In the genomic region with DNA sequence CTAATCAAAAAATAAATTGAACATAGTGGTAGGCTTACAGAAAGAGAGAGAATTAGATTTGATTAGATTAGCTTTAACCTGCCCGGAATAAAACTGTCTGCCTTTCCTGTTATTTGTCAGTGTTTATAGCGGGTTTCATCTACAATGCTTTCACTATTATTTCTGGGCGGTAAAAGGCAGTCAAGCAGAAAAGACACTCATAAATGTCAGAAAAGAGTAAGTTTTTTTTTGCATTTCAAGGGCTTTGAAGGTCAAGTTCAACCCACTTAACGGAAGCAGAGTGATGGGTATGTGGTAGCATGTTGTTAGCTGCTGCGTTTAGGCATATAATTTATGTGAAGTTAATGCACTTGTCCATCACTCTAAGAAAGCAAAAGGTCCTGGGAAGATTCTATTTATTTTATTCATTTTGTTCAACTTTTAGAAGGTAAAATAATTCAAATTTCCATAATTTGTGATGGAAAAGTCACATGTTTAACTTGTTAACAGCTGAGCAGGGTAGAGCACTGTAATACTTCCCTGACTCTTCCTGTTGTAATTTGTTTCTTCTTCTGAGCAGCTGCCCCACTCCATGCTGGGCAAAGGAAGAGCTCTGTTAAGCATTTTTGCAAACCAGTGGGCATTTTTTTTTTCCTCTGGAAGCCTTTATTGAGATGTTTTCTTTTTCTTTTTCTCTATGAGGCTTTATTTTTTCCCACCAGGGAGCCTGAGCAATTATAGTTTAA, we compare ENCODE assay signal across 9 cellular contexts.
DNase-seq lines count a peak whose midpoint lies in the region; ATAC-seq and TF ChIP-seq lines count a peak whose summit lies in the region.
"Had no signal": no experiment of that assay in that cellular context is flagged by ENCODE, and none has a peak within 500 bp of the region (broad histone marks: within the 10 kb centered on the region; RNA-seq: fewer than 3 reads in every experiment).

No MANE protein-coding gene starts in this region.

- H3K36me3 ChIP-seq in prostate gland: no peaks in the 10 kb centered on the region

- WGBS in prostate gland: 47% methylated on average over 5 of the region's 5 CpGs

- no peaks in the 10 kb centered on the region for H3K36me3 Mint-ChIP-seq in activated T-helper 2 cell treated with anti-CD3 and anti-CD28 coated beads, Interferon-gamma antibody, Interleukin-2, Interleukin-4, amounts not matched to agents 10 μg/mL and 5 μg/mL and 100 μg/mL, durations not matched to agents 14 hours and 24 hours and 36 hours (ENCODE audit: low read depth)
- H3K36me3 Mint-ChIP-seq in type B pancreatic cell: no peaks in the 10 kb centered on the region

- H3K4me3 ChIP-seq in prostate gland: no peak overlapping the region
- H3K4me3 ChIP-seq: dorsolateral prefrontal cortex had no signal

- H3K4me3 Mint-ChIP-seq in activated T-helper 2 cell treated with anti-CD3 and anti-CD28 coated beads, Interferon-gamma antibody, Interleukin-2, Interleukin-4, amounts not matched to agents 10 μg/mL and 5 μg/mL and 100 μg/mL, durations not matched to agents 14 hours and 24 hours and 36 hours (ENCODE audit: low read depth): peak overlapping the region; percentile 11
- H3K4me3 Mint-ChIP-seq in type B pancreatic cell: no peak overlapping the region

- no peaks in the 10 kb centered on the region for H3K27me3 ChIP-seq in prostate gland (replicated peaks; ENCODE audit: insufficient read depth)
- H3K27me3 ChIP-seq: dorsolateral prefrontal cortex had no signal

- no peaks in the 10 kb centered on the region for H3K27me3 Mint-ChIP-seq in activated T-helper 2 cell treated with anti-CD3 and anti-CD28 coated beads, Interferon-gamma antibody, Interleukin-2, Interleukin-4, amounts not matched to agents 10 μg/mL and 5 μg/mL and 100 μg/mL, durations not matched to agents 14 hours and 24 hours and 36 hours (ENCODE audit: low read depth)
- no peaks in the 10 kb centered on the region for H3K27me3 Mint-ChIP-seq in type B pancreatic cell

- DNase-seq in GM20000 (ENCODE audit: low spot score) (peak; percentile 14), HUDEP-2 (lab: John Stamatoyannopoulos, UW; ENCODE audit: unreplicated experiment in 76 of 76) (no peak), type B pancreatic cell (ENCODE audit: extremely low spot score, unreplicated experiment) (no peak), prostate gland (ENCODE audit: low spot score) (no peak), ureter (ENCODE audit: low spot score) (no peak)
- no peak for DNase-seq in activated T-helper 2 cell treated with anti-CD3 and anti-CD28 coated beads, Interferon-gamma antibody, Interleukin-2, Interleukin-4, amounts not matched to agents 10 μg/mL and 5 μg/mL and 100 μg/mL, durations not matched to agents 14 hours and 24 hours and 36 hours (ENCODE audit: low spot score)
- DNase-seq: dorsolateral prefrontal cortex had no signal

- peaks cover 48% of the 10 kb centered on the region for H3K4me1 Mint-ChIP-seq in activated T-helper 2 cell treated with anti-CD3 and anti-CD28 coated beads, Interferon-gamma antibody, Interleukin-2, Interleukin-4, amounts not matched to agents 10 μg/mL and 5 μg/mL and 100 μg/mL, durations not matched to agents 14 hours and 24 hours and 36 hours (ENCODE audit: low read depth)
- peaks cover 53% of the 10 kb centered on the region for H3K4me1 Mint-ChIP-seq in type B pancreatic cell (ENCODE audit: unreplicated experiment)

- H3K9me3 ChIP-seq in prostate gland: no peaks in the 10 kb centered on the region

- H3K4me1 ChIP-seq in prostate gland (replicated peaks): no peaks in the 10 kb centered on the region

- intact Hi-C loops in activated T-helper 2 cell treated with anti-CD3 and anti-CD28 coated beads, Interferon-gamma antibody, Interleukin-2, Interleukin-4, amounts not matched to agents 10 μg/mL and 5 μg/mL and 100 μg/mL, durations not matched to agents 14 hours and 24 hours and 36 hours (cut with micrococcal nuclease): loop anchor here (1.0 to 10.0 kb wide), 5 partner anchors 27 to 270 kb away; no protein-coding TSS in a partner anchor
- intact Hi-C loops in prostate gland (cut with DNase I): no loop called here

- ATAC-seq in GM18502 (IDR thresholded peaks at IDR 0.05; ENCODE audit: poor library complexity, unreplicated experiment): peak; percentile 90
- ATAC-seq in HG03280 (IDR thresholded peaks at IDR 0.05; ENCODE audit: unreplicated experiment): peak; percentile 79

- peak overlapping the region; percentile 64 for H3K27ac Mint-ChIP-seq in activated T-helper 2 cell treated with anti-CD3 and anti-CD28 coated beads, Interferon-gamma antibody, Interleukin-2, Interleukin-4, amounts not matched to agents 10 μg/mL and 5 μg/mL and 100 μg/mL, durations not matched to agents 14 hours and 24 hours and 36 hours
- no peak overlapping the region for H3K27ac Mint-ChIP-seq in type B pancreatic cell

- no peak for TF ChIP-seq POLR2A in prostate gland (IDR thresholded peaks at IDR 0.05)

- no peaks in the 10 kb centered on the region for H3K9me3 Mint-ChIP-seq in activated T-helper 2 cell treated with anti-CD3 and anti-CD28 coated beads, Interferon-gamma antibody, Interleukin-2, Interleukin-4, amounts not matched to agents 10 μg/mL and 5 μg/mL and 100 μg/mL, durations not matched to agents 14 hours and 24 hours and 36 hours
- no peaks in the 10 kb centered on the region for H3K9me3 Mint-ChIP-seq in type B pancreatic cell

- TF ChIP-seq CTCF in GM20000 (IDR thresholded peaks at IDR 0.05; ENCODE audit: extremely low read depth, missing control alignments): no peak
- no peak for TF ChIP-seq CTCF in type B pancreatic cell (conservative IDR thresholded peaks at IDR 0.05)
- TF ChIP-seq CTCF in prostate gland (IDR thresholded peaks at IDR 0.05): no peak

- no peak overlapping the region for H3K27ac ChIP-seq in prostate gland
- H3K27ac ChIP-seq: dorsolateral prefrontal cortex had no signal
